Comparison of ENCODE assay signal across 24 cellular contexts in the genomic region with DNA sequence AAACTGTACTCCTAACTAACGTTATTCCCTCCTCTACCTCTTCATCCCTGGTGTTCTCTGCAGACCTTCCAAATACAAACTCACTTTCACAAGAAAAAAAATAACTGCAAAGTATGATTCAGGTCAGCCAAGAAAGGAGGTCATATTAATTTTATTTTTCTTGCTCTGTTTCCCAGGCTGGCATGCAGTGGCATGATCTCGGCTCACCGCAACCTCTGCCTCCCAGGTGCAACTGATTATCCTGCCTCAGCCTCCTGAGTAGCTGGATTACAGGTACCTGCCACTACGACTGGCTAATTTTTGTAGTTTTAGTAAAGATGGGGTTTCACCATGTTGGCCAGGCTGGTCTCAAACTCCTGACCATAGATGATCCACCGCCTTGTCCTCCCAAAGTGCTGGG.
"Had no signal": no experiment of that assay in that cellular context is flagged by ENCODE, and none has a peak within 500 bp of the region (broad histone marks: within the 10 kb centered on the region; RNA-seq: fewer than 3 reads in every experiment).

No MANE protein-coding gene starts in this region.

- H3K27me3 ChIP-seq: ovary had no signal

- H3K27ac Mint-ChIP-seq: activated CD4-positive, alpha-beta memory T cell treated with anti-CD3 and anti-CD28 coated beads, Interleukin-2, amount 10 ng/mL, durations not matched to agents 7 days and 5 days; activated CD8-positive, alpha-beta memory T cell treated with anti-CD3 and anti-CD28 coated beads, Interleukin-2, amount 10 ng/mL, durations not matched to agents 7 days and 5 days; activated naive CD8-positive, alpha-beta T cell treated with anti-CD3 and anti-CD28 coated beads, Interleukin-2, amount 10 ng/mL, durations not matched to agents 7 days and 5 days; activated T-helper 17 cell treated with anti-CD3 and anti-CD28 coated beads, Interleukin-2, amount 50 U/mL, for 72 hours; stimulated activated effector memory CD8-positive, alpha-beta T cell treated with anti-CD3 and anti-CD28 coated beads, Interleukin-12 subunit alpha, Interleukin-12 subunit beta, amount 100 ng/mL, for 72 hours had no signal

- H3K9me3 Mint-ChIP-seq: activated CD4-positive, alpha-beta memory T cell treated with anti-CD3 and anti-CD28 coated beads, Interleukin-2, amount 10 ng/mL, durations not matched to agents 7 days and 5 days; activated naive CD8-positive, alpha-beta T cell treated with anti-CD3 and anti-CD28 coated beads, Interleukin-2, amount 10 ng/mL, durations not matched to agents 7 days and 5 days; activated T-helper 17 cell treated with anti-CD3 and anti-CD28 coated beads, Interleukin-2, amount 50 U/mL, for 72 hours; brain; neural crest cell; stimulated activated effector memory CD8-positive, alpha-beta T cell treated with anti-CD3 and anti-CD28 coated beads, Interleukin-12 subunit alpha, Interleukin-12 subunit beta, amount 100 ng/mL, for 72 hours; type B pancreatic cell had no signal

- H3K9me3 ChIP-seq: ovary, psoas muscle, stomach had no signal

- H3K36me3 ChIP-seq: ovary, stomach had no signal

- H3K4me3 ChIP-seq: lung, ovary, psoas muscle, stomach had no signal

- H3K4me3 Mint-ChIP-seq: activated CD4-positive, alpha-beta memory T cell treated with anti-CD3 and anti-CD28 coated beads, Interleukin-2, amount 10 ng/mL, durations not matched to agents 7 days and 5 days; activated CD8-positive, alpha-beta memory T cell treated with anti-CD3 and anti-CD28 coated beads, Interleukin-2, amount 10 ng/mL, durations not matched to agents 7 days and 5 days; activated T-helper 17 cell treated with anti-CD3 and anti-CD28 coated beads, Interleukin-2, amount 50 U/mL, for 72 hours; stimulated activated effector memory CD8-positive, alpha-beta T cell treated with anti-CD3 and anti-CD28 coated beads, Interleukin-12 subunit alpha, Interleukin-12 subunit beta, amount 100 ng/mL, for 72 hours had no signal

- H3K36me3 Mint-ChIP-seq: activated CD8-positive, alpha-beta memory T cell treated with anti-CD3 and anti-CD28 coated beads, Interleukin-2, amount 10 ng/mL, durations not matched to agents 7 days and 5 days; activated naive CD8-positive, alpha-beta T cell treated with anti-CD3 and anti-CD28 coated beads, Interleukin-2, amount 10 ng/mL, durations not matched to agents 7 days and 5 days; brain; stimulated activated effector memory CD8-positive, alpha-beta T cell treated with anti-CD3 and anti-CD28 coated beads, Interleukin-12 subunit alpha, Interleukin-12 subunit beta, amount 100 ng/mL, for 72 hours; type B pancreatic cell had no signal

- H3K4me1 Mint-ChIP-seq: activated T-helper 17 cell treated with anti-CD3 and anti-CD28 coated beads, Interleukin-2, amount 50 U/mL, for 72 hours had no signal

- ATAC-seq: activated CD8-positive, alpha-beta memory T cell treated with anti-CD3 and anti-CD28 coated beads, Interleukin-2, amount 10 ng/mL, durations not matched to agents 7 days and 5 days; activated T-helper 17 cell treated with anti-CD3 and anti-CD28 coated beads, Interleukin-2, amount 50 U/mL, for 72 hours; stimulated activated effector memory CD8-positive, alpha-beta T cell treated with anti-CD3 and anti-CD28 coated beads, Interleukin-12 subunit alpha, Interleukin-12 subunit beta, amount 100 ng/mL, for 72 hours had no signal

- FAIRE-seq: small intestine had no signal

- DNase-seq: activated CD4-positive, alpha-beta memory T cell treated with anti-CD3 and anti-CD28 coated beads, Interleukin-2, amount 10 ng/mL, durations not matched to agents 7 days and 5 days; activated CD4-positive, alpha-beta T cell treated with anti-CD3 and anti-CD28 coated beads for 48 hours; activated CD4-positive, CD25-positive, alpha-beta regulatory T cell; activated CD8-positive, alpha-beta memory T cell treated with anti-CD3 and anti-CD28 coated beads, Interleukin-2, amount 10 ng/mL, durations not matched to agents 7 days and 5 days; activated naive CD4-positive, alpha-beta T cell treated with Interleukin-2 at 50 U/mL for 16 hours; activated naive CD8-positive, alpha-beta T cell treated with anti-CD3 and anti-CD28 coated beads, Interleukin-2, amount 10 ng/mL, durations not matched to agents 7 days and 5 days; activated T-cell treated with anti-CD3 and anti-CD28 coated beads, Interleukin-2, amount 50 U/mL, for 1 hour; cortex of kidney; effector CD4-positive, alpha-beta T cell; foreskin melanocyte; glutamatergic neuron; islet precursor cell; ovary; psoas muscle; small intestine; stimulated activated CD4-positive, alpha-beta T cell treated with anti-CD3 and anti-CD28 coated beads, Interleukin-4, amount 100 ng/mL, for 1 hour; stomach; T1000 had no signal

- H3K27ac ChIP-seq: psoas muscle had no signal
